10 cellular contexts compared by ENCODE assay signal in the genomic region with DNA sequence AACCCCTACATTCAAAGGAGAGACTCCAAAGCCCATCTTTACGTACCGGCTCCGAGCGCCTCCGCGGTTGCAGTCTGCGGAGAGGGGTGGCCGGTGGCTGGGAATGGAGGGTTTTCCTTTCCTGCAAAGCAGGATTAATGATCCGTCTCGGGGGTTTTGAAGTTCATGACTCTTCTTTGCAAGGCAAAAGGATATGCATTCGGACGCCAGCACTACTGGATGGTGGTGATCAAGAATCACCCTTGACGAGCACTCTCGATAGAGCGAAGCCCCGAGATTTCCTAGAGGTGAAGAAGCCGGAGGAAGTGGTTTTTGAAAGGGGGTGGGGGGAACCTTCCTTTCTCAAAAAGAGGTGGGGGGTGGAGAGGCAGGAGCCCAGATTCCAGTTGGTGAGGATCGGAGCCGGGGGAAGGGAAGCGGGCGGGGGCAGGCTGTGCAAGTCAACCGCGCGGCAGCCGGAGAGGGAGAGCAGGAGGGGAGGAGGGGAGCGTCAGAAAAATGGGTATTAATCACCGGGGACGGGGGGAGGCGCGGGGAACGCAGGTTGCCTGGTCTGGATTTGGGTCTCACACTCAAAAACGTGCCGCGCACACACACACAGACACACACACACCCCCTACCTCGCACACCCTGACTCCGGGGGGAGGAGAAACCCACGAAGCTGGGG. TPM values are rescaled to one million over a fixed set of nuclear protein-coding genes. Genes with fewer than 3 reads are reported as not detected.
DNase-seq lines count a peak whose midpoint lies in the region; ATAC-seq and TF ChIP-seq lines count a peak whose summit lies in the region.
"Had no signal": no experiment of that assay in that cellular context is flagged by ENCODE, and none has a peak within 500 bp of the region (broad histone marks: within the 10 kb centered on the region; RNA-seq: fewer than 3 reads in every experiment).

A gene (minus strand): TSS at position 307 of the 667 bp plus-strand sequence. CDS start 115,394 bp downstream, outside the sequence.

- WGBS in gastroesophageal sphincter (ENCODE audit: low coverage in 1 of 2), 2 donors, result 3 to 4% methylated on average over 8 to 27 of the region's 37 CpGs
- WGBS in ovary, 3 donors, result 1% methylated on average over 37 of the region's 37 CpGs

- H3K36me3 ChIP-seq in gastroesophageal sphincter (no peaks in the 10 kb centered on the region), ovary (no peaks in the 10 kb centered on the region)

- no peak for ATAC-seq in gastroesophageal sphincter
- no peak for ATAC-seq in left lobe of liver
- no peak for ATAC-seq in HG02798 (IDR thresholded peaks at IDR 0.05; ENCODE audit: poor library complexity, unreplicated experiment)

- TF ChIP-seq CTCF in gastroesophageal sphincter (IDR thresholded peaks at IDR 0.05) (no peak), ovary (IDR thresholded peaks at IDR 0.05) (no peak)

- H3K4me1 ChIP-seq in gastroesophageal sphincter (peaks cover 0 to 22% (median 6%) of the 10 kb centered on the region in 3 donors), ovary (ENCODE audit: insufficient read depth) (no peaks in the 10 kb centered on the region)

- DNase-seq in DMS53 treated with DMSO at 0.1 percent for 48 hours (lab: John Stamatoyannopoulos, UW; ENCODE audit: unreplicated experiment) (peak; percentile 70), NCI-H1694 treated with DMSO at 0.1 percent for 48 hours (lab: John Stamatoyannopoulos, UW) (peak; percentile 48), ovary (peak in 1 of 5 donors; percentile 17), left lobe of liver (ENCODE audit: low spot score) (no peak), germinal center (ENCODE audit: low spot score) (no peak)
- DNase-seq in activated CD8-positive, alpha-beta memory T cell treated with anti-CD3 and anti-CD28 coated beads, Interleukin-2, amount 50 U/mL, for 48 hours, result no peak

- peaks cover 82% of the 10 kb centered on the region for H3K27me3 ChIP-seq in gastroesophageal sphincter
- no peaks in the 10 kb centered on the region for H3K27me3 ChIP-seq in ovary

- H3K9me3 ChIP-seq in gastroesophageal sphincter (no peaks in the 10 kb centered on the region), ovary (no peaks in the 10 kb centered on the region)

- intact Hi-C loops in ovary (cut with DNase I), result no loop called here

- no peak for TF ChIP-seq EP300 in gastroesophageal sphincter (IDR thresholded peaks at IDR 0.05)
- no peak for TF ChIP-seq EP300 in ovary (IDR thresholded peaks at IDR 0.05)

- H3K27ac ChIP-seq in gastroesophageal sphincter (no peak within 1 kb of the TSS), ovary (no peak within 1 kb of the TSS)
- H3K27ac ChIP-seq: HL-60 had no signal

- H3K4me3 ChIP-seq in gastroesophageal sphincter, result peak within 1 kb of the TSS; percentile 22 to 46
- H3K4me3 ChIP-seq in ovary, result peak within 1 kb of the TSS; percentile 5

- TF ChIP-seq POLR2A in gastroesophageal sphincter (IDR thresholded peaks at IDR 0.05) (no peak), ovary (IDR thresholded peaks at IDR 0.05) (no peak)

RNA-seq across cellular contexts. Expression of the gene that starts here (rescaled TPM):
- under 1 TPM in 3 of 4 donors, not detected in 1; under 0.01 to 0.12 (median under 0.01) TPM for total RNA-seq in gastroesophageal sphincter
- under 1 TPM in 6 of 7 donors, not detected in 1; under 0.01 to 0.27 (median 0.11) TPM for total RNA-seq in ovary
- polyA plus RNA-seq in ovary, result under 1 TPM; 0.05 to 0.13 TPM
- not detected for total RNA-seq in left lobe of liver
- total RNA-seq: T-helper 1 cell treated with Interleukin-12 subunit alpha and Interleukin-12 subunit beta and Interleukin-4 antibody, amounts not matched to agents 30 ng/mL and 1 ng/mL, for 36 hours had no signal

Comparison
In these comparisons a context has a peak if more than half of its experiments do, and no peak if none do; other contexts are left out.
1. DNase-seq: peak in DMS53 treated with DMSO at 0.1 percent for 48 hours (single experiment) and NCI-H1694 treated with DMSO at 0.1 percent for 48 hours (single experiment); none in left lobe of liver (single experiment), activated CD8-positive, alpha-beta memory T cell treated with anti-CD3 and anti-CD28 coated beads, Interleukin-2, amount 50 U/mL, for 48 hours (single experiment) and germinal center (single experiment).